In genomic region chr12:57738661-57739237, GRCh38 we compare ENCODE assay signal across 8 cellular contexts. TPM values are rescaled to one million over a fixed set of nuclear protein-coding genes. Genes with fewer than 3 reads are reported as not detected.
DNase-seq lines count a peak whose midpoint lies in the region; ATAC-seq, FAIRE-seq and TF ChIP-seq lines count a peak whose summit lies in the region.

AGAP2 (minus strand) TSS chr12:57738742; CDS start chr12:57738246, 496 bp downstream.

- intact Hi-C loops in CD4-positive, alpha-beta T cell (cut with DNase I, micrococcal nuclease) = loop anchor here in 1 of 2 experiments (2.0 to 5.0 kb wide), 2 partner anchors 20 to 41 kb away; no protein-coding TSS in a partner anchor
- intact Hi-C loops in kidney (cut with DNase I) = no loop called here

- no peaks in the 10 kb centered on the region for H3K9me3 Mint-ChIP-seq in CD4-positive, alpha-beta T cell
- no peaks in the 10 kb centered on the region for H3K9me3 Mint-ChIP-seq in nephron

- peaks cover 4 to 7% of the 10 kb centered on the region in 2 donors for H3K4me1 ChIP-seq in kidney (ENCODE audit: control insufficient read depth in 1 of 2, insufficient read depth in 1 of 2, low read depth in 1 of 2, low read length in 2 of 2)

- no peaks in the 10 kb centered on the region for H3K27me3 Mint-ChIP-seq in CD4-positive, alpha-beta T cell
- peaks cover 80% of the 10 kb centered on the region for H3K27me3 Mint-ChIP-seq in nephron (ENCODE audit: low read depth)

- H3K27ac Mint-ChIP-seq in CD4-positive, alpha-beta T cell = peak within 1 kb of the TSS; percentile 94
- H3K27ac Mint-ChIP-seq in nephron = peak within 1 kb of the TSS in 1 of 3 experiments; percentile 35

- POLR2A ChIA-PET in CD4-positive, alpha-beta T cell (lab: Charles Lee) = no interaction called here

- no peaks in the 10 kb centered on the region for H3K9me3 ChIP-seq in CD4-positive, alpha-beta T cell (ENCODE audit: control insufficient read depth, low read length)
- no peaks in the 10 kb centered on the region for H3K9me3 ChIP-seq in kidney (ENCODE audit: control insufficient read depth in 1 of 2, low read length in 2 of 2)

- peaks cover 59% of the 10 kb centered on the region for H3K4me1 Mint-ChIP-seq in CD4-positive, alpha-beta T cell (ENCODE audit: low read depth)
- peaks cover 34% of the 10 kb centered on the region for H3K4me1 Mint-ChIP-seq in nephron

- peak within 1 kb of the TSS; percentile 50 for H3K4me3 Mint-ChIP-seq in CD4-positive, alpha-beta T cell
- peak within 1 kb of the TSS; percentile 80 to 87 (median 83) for H3K4me3 Mint-ChIP-seq in nephron

- no peak within 1 kb of the TSS for H3K4me3 ChIP-seq in kidney (ENCODE audit: low read length in 2 of 2)

- H3K36me3 Mint-ChIP-seq in CD4-positive, alpha-beta T cell (ENCODE audit: low read depth) = peaks cover 53% of the 10 kb centered on the region
- no peaks in the 10 kb centered on the region for H3K36me3 Mint-ChIP-seq in nephron (ENCODE audit: low read depth)

- H3K27me3 ChIP-seq in CD4-positive, alpha-beta T cell (ENCODE audit: control insufficient read depth, insufficient read depth, low read length) = no peaks in the 10 kb centered on the region

- H3K36me3 ChIP-seq in kidney (ENCODE audit: control insufficient read depth in 1 of 2, insufficient read depth in 2 of 2, low read length in 2 of 2) = no peaks in the 10 kb centered on the region

- H3K27ac ChIP-seq in CD4-positive, alpha-beta T cell (ENCODE audit: low read depth, low read length) = peak within 1 kb of the TSS; percentile 83
- no peak within 1 kb of the TSS for H3K27ac ChIP-seq in kidney (ENCODE audit: low read depth in 2 of 2, low read length in 2 of 2)

- DNase-seq in CD4-positive, alpha-beta T cell = no peak
- peak; percentile 21 for DNase-seq in NCI-H1694 (lab: John Stamatoyannopoulos, UW)
- peak; percentile 91 for DNase-seq in cerebellar cortex (ENCODE audit: low spot score)
- no peak for DNase-seq in kidney
- DNase-seq in OCI-M2 (lab: John Stamatoyannopoulos, UW; ENCODE audit: unreplicated experiment) = no peak
- DNase-seq in OCI-M1 (lab: John Stamatoyannopoulos, UW) = no peak

- no peak within 1 kb of the TSS for H3K9ac ChIP-seq in kidney (ENCODE audit: low read length in 2 of 2)

- TF ChIP-seq CTCF in CD4-positive, alpha-beta T cell (IDR thresholded peaks at IDR 0.05) = no peak
- TF ChIP-seq CTCF in nephron (IDR thresholded peaks at IDR 0.05; ENCODE audit: unreplicated experiment in 3 of 3) = no peak
- TF ChIP-seq CTCF in kidney (IDR thresholded peaks at IDR 0.05; ENCODE audit: borderline replicate concordance, extremely low read depth, insufficient read depth) = no peak

- CTCF ChIA-PET in CD4-positive, alpha-beta T cell (lab: Charles Lee) = no interaction called here

- no peak for ATAC-seq in CD4-positive, alpha-beta T cell (ENCODE audit: poor library complexity)
- no peak for ATAC-seq in HG02763 (IDR thresholded peaks at IDR 0.05; ENCODE audit: unreplicated experiment)

- FAIRE-seq in kidney (lab: Jason Lieb, UNC) = no peak

RNA-seq across cellular contexts. Expression of gene AGAP2, which starts in this region (rescaled TPM):
- total RNA-seq in CD4-positive, alpha-beta T cell = 10 to 100 TPM; 21.0 to 21.2 TPM
- total RNA-seq in kidney = 3.7 TPM
- 0.13 TPM for polyA plus RNA-seq in kidney (ENCODE audit: insufficient read depth, low read depth, low replicate concordance)

Comparison
In these comparisons a context has a peak if more than half of its experiments do, and no peak if none do; other contexts are left out.
1. DNase-seq: peak in NCI-H1694 (single experiment) and cerebellar cortex (single experiment); none in CD4-positive, alpha-beta T cell (0 of 10), kidney (single experiment), OCI-M2 (single experiment) and OCI-M1 (single experiment).